Comparison of ENCODE assay signal across 1 cellular context in the genomic region with DNA sequence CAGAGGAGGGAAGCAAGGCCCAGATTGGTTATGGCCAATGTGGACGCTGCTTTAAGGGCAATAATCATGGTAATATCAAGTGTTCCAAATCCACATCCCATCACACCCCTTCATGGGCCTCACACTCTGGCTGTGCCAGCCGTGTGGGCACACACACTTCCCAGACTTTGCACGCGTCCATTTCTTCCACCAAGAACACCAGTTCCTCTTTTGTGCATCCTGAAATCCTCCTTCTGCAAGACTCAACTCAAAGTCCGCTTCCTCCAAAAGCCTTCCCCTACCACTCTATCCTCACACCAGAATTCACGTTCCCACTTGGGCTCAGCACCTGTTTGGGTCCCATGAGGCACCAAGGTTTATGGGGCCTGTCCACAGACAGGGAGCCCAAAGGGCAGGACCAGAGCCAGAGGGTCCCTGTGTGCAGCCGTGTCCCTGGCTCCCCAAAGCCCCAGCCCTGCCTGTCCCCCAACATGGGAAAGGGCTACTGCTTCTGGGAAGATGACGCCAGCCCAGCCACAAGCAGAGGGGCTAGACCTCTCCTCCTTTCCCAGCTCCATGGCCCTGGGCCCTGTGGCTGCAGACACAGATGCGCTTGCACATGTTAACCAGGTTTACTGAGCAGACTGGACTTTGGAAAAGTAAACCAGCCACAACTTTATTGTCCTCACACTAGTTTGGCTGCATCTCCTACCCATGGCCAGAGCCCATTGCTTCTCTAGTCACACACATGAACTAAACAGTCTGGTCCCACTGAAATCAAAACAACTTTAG.
TF ChIP-seq lines count a peak whose summit lies in the region.

No MANE protein-coding gene starts in this region.

TF ChIP-seq in HepG2, 621 proteins besides CTCF, POLR2A, EP300 and RAD21 (continued from another document and continues in another):
- TF ChIP-seq, protein P1, sequence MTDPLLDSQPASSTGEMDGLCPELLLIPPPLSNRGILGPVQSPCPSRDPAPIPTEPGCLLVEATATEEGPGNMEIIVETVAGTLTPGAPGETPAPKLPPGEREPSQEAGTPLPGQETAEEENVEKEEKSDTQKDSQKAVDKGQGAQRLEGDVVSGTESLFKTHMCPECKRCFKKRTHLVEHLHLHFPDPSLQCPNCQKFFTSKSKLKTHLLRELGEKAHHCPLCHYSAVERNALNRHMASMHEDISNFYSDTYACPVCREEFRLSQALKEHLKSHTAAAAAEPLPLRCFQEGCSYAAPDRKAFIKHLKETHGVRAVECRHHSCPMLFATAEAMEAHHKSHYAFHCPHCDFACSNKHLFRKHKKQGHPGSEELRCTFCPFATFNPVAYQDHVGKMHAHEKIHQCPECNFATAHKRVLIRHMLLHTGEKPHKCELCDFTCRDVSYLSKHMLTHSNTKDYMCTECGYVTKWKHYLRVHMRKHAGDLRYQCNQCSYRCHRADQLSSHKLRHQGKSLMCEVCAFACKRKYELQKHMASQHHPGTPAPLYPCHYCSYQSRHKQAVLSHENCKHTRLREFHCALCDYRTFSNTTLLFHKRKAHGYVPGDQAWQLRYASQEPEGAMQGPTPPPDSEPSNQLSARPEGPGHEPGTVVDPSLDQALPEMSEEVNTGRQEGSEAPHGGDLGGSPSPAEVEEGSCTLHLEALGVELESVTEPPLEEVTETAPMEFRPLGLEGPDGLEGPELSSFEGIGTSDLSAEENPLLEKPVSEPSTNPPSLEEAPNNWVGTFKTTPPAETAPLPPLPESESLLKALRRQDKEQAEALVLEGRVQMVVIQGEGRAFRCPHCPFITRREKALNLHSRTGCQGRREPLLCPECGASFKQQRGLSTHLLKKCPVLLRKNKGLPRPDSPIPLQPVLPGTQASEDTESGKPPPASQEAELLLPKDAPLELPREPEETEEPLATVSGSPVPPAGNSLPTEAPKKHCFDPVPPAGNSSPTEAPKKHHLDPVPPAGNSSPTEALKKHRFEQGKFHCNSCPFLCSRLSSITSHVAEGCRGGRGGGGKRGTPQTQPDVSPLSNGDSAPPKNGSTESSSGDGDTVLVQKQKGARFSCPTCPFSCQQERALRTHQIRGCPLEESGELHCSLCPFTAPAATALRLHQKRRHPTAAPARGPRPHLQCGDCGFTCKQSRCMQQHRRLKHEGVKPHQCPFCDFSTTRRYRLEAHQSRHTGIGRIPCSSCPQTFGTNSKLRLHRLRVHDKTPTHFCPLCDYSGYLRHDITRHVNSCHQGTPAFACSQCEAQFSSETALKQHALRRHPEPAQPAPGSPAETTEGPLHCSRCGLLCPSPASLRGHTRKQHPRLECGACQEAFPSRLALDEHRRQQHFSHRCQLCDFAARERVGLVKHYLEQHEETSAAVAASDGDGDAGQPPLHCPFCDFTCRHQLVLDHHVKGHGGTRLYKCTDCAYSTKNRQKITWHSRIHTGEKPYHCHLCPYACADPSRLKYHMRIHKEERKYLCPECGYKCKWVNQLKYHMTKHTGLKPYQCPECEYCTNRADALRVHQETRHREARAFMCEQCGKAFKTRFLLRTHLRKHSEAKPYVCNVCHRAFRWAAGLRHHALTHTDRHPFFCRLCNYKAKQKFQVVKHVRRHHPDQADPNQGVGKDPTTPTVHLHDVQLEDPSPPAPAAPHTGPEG (CRISPR knock-in tag; IDR thresholded peaks at IDR 0.05) = no peak
- TF ChIP-seq, protein P2, sequence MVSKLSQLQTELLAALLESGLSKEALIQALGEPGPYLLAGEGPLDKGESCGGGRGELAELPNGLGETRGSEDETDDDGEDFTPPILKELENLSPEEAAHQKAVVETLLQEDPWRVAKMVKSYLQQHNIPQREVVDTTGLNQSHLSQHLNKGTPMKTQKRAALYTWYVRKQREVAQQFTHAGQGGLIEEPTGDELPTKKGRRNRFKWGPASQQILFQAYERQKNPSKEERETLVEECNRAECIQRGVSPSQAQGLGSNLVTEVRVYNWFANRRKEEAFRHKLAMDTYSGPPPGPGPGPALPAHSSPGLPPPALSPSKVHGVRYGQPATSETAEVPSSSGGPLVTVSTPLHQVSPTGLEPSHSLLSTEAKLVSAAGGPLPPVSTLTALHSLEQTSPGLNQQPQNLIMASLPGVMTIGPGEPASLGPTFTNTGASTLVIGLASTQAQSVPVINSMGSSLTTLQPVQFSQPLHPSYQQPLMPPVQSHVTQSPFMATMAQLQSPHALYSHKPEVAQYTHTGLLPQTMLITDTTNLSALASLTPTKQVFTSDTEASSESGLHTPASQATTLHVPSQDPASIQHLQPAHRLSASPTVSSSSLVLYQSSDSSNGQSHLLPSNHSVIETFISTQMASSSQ (IDR thresholded peaks at IDR 0.05; ENCODE audit: low read depth) = no peak
- TF ChIP-seq, protein P2 (CRISPR knock-in tag; IDR thresholded peaks at IDR 0.05; ENCODE audit: borderline replicate concordance) = no peak
- TF ChIP-seq JUNB (CRISPR knock-in tag; IDR thresholded peaks at IDR 0.05; ENCODE audit: borderline replicate concordance) = no peak
- peak; percentile 53; the same call in 1 of the 2 replicates for TF ChIP-seq HDAC1 (CRISPR knock-in tag; IDR thresholded peaks at IDR 0.05)
- TF ChIP-seq, protein P3, sequence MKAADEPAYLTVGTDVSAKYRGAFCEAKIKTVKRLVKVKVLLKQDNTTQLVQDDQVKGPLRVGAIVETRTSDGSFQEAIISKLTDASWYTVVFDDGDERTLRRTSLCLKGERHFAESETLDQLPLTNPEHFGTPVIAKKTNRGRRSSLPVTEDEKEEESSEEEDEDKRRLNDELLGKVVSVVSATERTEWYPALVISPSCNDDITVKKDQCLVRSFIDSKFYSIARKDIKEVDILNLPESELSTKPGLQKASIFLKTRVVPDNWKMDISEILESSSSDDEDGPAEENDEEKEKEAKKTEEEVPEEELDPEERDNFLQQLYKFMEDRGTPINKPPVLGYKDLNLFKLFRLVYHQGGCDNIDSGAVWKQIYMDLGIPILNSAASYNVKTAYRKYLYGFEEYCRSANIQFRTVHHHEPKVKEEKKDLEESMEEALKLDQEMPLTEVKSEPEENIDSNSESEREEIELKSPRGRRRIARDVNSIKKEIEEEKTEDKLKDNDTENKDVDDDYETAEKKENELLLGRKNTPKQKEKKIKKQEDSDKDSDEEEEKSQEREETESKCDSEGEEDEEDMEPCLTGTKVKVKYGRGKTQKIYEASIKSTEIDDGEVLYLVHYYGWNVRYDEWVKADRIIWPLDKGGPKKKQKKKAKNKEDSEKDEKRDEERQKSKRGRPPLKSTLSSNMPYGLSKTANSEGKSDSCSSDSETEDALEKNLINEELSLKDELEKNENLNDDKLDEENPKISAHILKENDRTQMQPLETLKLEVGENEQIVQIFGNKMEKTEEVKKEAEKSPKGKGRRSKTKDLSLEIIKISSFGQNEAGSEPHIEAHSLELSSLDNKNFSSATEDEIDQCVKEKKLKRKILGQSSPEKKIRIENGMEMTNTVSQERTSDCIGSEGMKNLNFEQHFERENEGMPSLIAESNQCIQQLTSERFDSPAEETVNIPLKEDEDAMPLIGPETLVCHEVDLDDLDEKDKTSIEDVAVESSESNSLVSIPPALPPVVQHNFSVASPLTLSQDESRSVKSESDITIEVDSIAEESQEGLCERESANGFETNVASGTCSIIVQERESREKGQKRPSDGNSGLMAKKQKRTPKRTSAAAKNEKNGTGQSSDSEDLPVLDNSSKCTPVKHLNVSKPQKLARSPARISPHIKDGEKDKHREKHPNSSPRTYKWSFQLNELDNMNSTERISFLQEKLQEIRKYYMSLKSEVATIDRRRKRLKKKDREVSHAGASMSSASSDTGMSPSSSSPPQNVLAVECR (CRISPR knock-in tag; IDR thresholded peaks at IDR 0.05; ENCODE audit: borderline replicate concordance) = peak; percentile 39; the same call in 1 of the 2 replicates
- TF ChIP-seq, protein P4, sequence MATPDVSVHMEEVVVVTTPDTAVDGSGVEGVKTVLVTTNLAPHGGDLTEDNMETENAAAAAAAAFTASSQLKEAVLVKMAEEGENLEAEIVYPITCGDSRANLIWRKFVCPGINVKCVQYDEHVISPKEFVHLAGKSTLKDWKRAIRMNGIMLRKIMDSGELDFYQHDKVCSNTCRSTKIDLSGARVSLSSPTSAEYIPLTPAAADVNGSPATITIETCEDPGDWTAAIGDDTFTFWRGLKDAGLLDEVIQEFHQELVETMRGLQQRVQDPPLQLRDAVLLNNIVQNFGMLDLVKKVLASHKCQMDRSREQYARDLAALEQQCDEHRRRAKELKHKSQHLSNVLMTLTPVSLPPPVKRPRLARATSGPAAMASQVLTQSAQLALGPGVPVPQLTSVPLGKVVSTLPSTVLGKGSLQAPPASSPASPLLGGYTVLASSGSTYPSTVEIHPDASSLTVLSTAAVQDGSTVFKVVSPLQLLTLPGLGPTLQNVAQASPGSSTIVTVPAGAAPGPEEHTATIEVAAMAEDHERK (CRISPR knock-in tag; IDR thresholded peaks at IDR 0.05; ENCODE audit: low read depth) = no peak
- TF ChIP-seq ZMYM4 (CRISPR knock-in tag; IDR thresholded peaks at IDR 0.05) = peak; percentile 42; the same call in 1 of the 2 replicates
- TF ChIP-seq CBX2 (IDR thresholded peaks at IDR 0.05; ENCODE audit: low read depth, low read length) = no peak
- TF ChIP-seq CBX2 (CRISPR knock-in tag; IDR thresholded peaks at IDR 0.05; ENCODE audit: low read depth) = no peak
- peak; percentile 46; the same call in 1 of the 2 replicates for TF ChIP-seq FOXJ3 (CRISPR knock-in tag; IDR thresholded peaks at IDR 0.05; ENCODE audit: borderline replicate concordance)
- peak; percentile 82; the same call in 1 of the 2 replicates for TF ChIP-seq ZNF614 (CRISPR knock-in tag; IDR thresholded peaks at IDR 0.05; ENCODE audit: borderline replicate concordance)
- TF ChIP-seq, protein P5, sequence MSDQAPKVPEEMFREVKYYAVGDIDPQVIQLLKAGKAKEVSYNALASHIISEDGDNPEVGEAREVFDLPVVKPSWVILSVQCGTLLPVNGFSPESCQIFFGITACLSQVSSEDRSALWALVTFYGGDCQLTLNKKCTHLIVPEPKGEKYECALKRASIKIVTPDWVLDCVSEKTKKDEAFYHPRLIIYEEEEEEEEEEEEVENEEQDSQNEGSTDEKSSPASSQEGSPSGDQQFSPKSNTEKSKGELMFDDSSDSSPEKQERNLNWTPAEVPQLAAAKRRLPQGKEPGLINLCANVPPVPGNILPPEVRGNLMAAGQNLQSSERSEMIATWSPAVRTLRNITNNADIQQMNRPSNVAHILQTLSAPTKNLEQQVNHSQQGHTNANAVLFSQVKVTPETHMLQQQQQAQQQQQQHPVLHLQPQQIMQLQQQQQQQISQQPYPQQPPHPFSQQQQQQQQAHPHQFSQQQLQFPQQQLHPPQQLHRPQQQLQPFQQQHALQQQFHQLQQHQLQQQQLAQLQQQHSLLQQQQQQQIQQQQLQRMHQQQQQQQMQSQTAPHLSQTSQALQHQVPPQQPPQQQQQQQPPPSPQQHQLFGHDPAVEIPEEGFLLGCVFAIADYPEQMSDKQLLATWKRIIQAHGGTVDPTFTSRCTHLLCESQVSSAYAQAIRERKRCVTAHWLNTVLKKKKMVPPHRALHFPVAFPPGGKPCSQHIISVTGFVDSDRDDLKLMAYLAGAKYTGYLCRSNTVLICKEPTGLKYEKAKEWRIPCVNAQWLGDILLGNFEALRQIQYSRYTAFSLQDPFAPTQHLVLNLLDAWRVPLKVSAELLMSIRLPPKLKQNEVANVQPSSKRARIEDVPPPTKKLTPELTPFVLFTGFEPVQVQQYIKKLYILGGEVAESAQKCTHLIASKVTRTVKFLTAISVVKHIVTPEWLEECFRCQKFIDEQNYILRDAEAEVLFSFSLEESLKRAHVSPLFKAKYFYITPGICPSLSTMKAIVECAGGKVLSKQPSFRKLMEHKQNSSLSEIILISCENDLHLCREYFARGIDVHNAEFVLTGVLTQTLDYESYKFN (CRISPR knock-in tag; conservative IDR thresholded peaks at IDR 0.05) = peak; percentile 88
- peak; percentile 70 for TF ChIP-seq SAP130 (CRISPR knock-in tag; IDR thresholded peaks at IDR 0.05; ENCODE audit: low read depth)
- no peak for TF ChIP-seq FOXM1 (CRISPR knock-in tag; IDR thresholded peaks at IDR 0.05)
- peak; percentile 58; the same call in 1 of the 2 replicates for TF ChIP-seq ZFX (CRISPR knock-in tag; IDR thresholded peaks at IDR 0.05; ENCODE audit: low read depth)
- no peak for TF ChIP-seq ZNF33B (CRISPR knock-in tag; IDR thresholded peaks at IDR 0.05)
- TF ChIP-seq TOPORS (CRISPR knock-in tag; IDR thresholded peaks at IDR 0.05) = no peak
- TF ChIP-seq ZNF205 (CRISPR knock-in tag; IDR thresholded peaks at IDR 0.05) = peak; percentile 70; the same call in 1 of the 2 replicates
- TF ChIP-seq HNRNPL (IDR thresholded peaks at IDR 0.05; ENCODE audit: low read depth, low read length) = no peak
- no peak; the same call in 1 of the 2 replicates for TF ChIP-seq FOXP1 (IDR thresholded peaks at IDR 0.05)
- TF ChIP-seq FOXP1 (CRISPR knock-in tag; IDR thresholded peaks at IDR 0.05) = peak; percentile 75
- peak; percentile 56; the same call in 1 of the 2 replicates for TF ChIP-seq ZZZ3 (CRISPR knock-in tag; IDR thresholded peaks at IDR 0.05; ENCODE audit: borderline replicate concordance)
- 0 out of 2 replicates have a peak, but pooled peaks have one; percentile 21 for TF ChIP-seq ELF3 (CRISPR knock-in tag; IDR thresholded peaks at IDR 0.05)
- TF ChIP-seq, protein P6, sequence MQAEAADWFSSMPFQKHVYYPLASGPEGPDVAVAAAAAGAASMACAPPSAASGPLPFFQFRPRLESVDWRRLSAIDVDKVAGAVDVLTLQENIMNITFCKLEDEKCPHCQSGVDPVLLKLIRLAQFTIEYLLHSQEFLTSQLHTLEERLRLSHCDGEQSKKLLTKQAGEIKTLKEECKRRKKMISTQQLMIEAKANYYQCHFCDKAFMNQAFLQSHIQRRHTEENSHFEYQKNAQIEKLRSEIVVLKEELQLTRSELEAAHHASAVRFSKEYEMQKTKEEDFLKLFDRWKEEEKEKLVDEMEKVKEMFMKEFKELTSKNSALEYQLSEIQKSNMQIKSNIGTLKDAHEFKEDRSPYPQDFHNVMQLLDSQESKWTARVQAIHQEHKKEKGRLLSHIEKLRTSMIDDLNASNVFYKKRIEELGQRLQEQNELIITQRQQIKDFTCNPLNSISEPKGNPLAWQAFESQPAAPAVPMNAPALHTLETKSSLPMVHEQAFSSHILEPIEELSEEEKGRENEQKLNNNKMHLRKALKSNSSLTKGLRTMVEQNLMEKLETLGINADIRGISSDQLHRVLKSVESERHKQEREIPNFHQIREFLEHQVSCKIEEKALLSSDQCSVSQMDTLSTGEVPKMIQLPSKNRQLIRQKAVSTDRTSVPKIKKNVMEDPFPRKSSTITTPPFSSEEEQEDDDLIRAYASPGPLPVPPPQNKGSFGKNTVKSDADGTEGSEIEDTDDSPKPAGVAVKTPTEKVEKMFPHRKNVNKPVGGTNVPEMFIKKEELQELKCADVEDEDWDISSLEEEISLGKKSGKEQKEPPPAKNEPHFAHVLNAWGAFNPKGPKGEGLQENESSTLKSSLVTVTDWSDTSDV (CRISPR knock-in tag; IDR thresholded peaks at IDR 0.05) = no peak
- no peak for TF ChIP-seq SP140L (CRISPR knock-in tag; IDR thresholded peaks at IDR 0.05; ENCODE audit: borderline replicate concordance)
- peak; percentile 54; the same call in 1 of the 2 replicates for TF ChIP-seq TBX2 (CRISPR knock-in tag; IDR thresholded peaks at IDR 0.05; ENCODE audit: borderline replicate concordance)
- peak; percentile 30; the same call in 1 of the 3 replicates for TF ChIP-seq MXI1 (IDR thresholded peaks at IDR 0.05; ENCODE audit: borderline replicate concordance, low read depth, low read length)
- peak; percentile 57; the same call in 1 of the 2 replicates for TF ChIP-seq YEATS4 (CRISPR knock-in tag; IDR thresholded peaks at IDR 0.05; ENCODE audit: borderline replicate concordance)
